ENCODE assay signal across 14 cellular contexts in genomic region chr5:58937031-58937681, GRCh38.
A peak's percentile ranks its signal among the peaks of the same experiment; 100 is the strongest.
DNase-seq lines count a peak whose midpoint lies in the region; ATAC-seq, FAIRE-seq and TF ChIP-seq lines count a peak whose summit lies in the region.
"Had no signal": no experiment of that assay in that cellular context is flagged by ENCODE, and none has a peak within 500 bp of the region (broad histone marks: within the 10 kb centered on the region; RNA-seq: fewer than 3 reads in every experiment).

No MANE protein-coding gene starts in this region.

- TF ChIP-seq CTCF in HepG2 (CRISPR knock-in tag; IDR thresholded peaks at IDR 0.05) (no peak), right lobe of liver (IDR thresholded peaks at IDR 0.05) (no peak), uterus (IDR thresholded peaks at IDR 0.05) (no peak), brain microvascular endothelial cell (IDR thresholded peaks at IDR 0.05; ENCODE audit: low read depth, low read length, missing control alignments) (no peak)

- H3K4me3 ChIP-seq in HepG2 (replicated peaks in 1 of 3; ENCODE audit: insufficient read depth in 1 of 3, low read depth in 2 of 3, low read length in 3 of 3) (no peak overlapping the region), right lobe of liver (no peak overlapping the region), uterus (no peak overlapping the region), brain microvascular endothelial cell (ENCODE audit: low read depth, low read length) (no peak overlapping the region)
- H3K4me3 ChIP-seq: SK-N-MC had no signal

- TF ChIP-seq EP300 in HepG2 (IDR thresholded peaks at IDR 0.05; ENCODE audit: low read depth in 2 of 2, low read length in 2 of 2): no peak
- no peak for TF ChIP-seq EP300 in HepG2 (CRISPR knock-in tag; IDR thresholded peaks at IDR 0.05; ENCODE audit: borderline replicate concordance)

- H3K79me2 ChIP-seq in HepG2 (ENCODE audit: insufficient read depth, low read length): no peaks in the 10 kb centered on the region

- no peak overlapping the region for H3K9ac ChIP-seq in HepG2 (ENCODE audit: insufficient read depth, low read depth, low read length)

- H3K27me3 ChIP-seq in HepG2 (ENCODE audit: control insufficient read depth in 1 of 2, insufficient read depth in 2 of 2, low read length in 2 of 2): peaks cover 2 to 19% of the 10 kb centered on the region in 2 experiments; a peak in 3 of 5 replicates
- no peaks in the 10 kb centered on the region for H3K27me3 ChIP-seq in right lobe of liver
- no peaks in the 10 kb centered on the region for H3K27me3 ChIP-seq in uterus
- no peaks in the 10 kb centered on the region for H3K27me3 ChIP-seq in brain microvascular endothelial cell (replicated peaks)

- H3K27ac ChIP-seq in HepG2 (ENCODE audit: extremely low read length, insufficient read depth, low read length) (no peak overlapping the region), right lobe of liver (no peak overlapping the region), uterus (no peak overlapping the region), brain microvascular endothelial cell (no peak overlapping the region)
- H3K27ac ChIP-seq: SK-N-MC had no signal

- FAIRE-seq in HepG2 (lab: Jason Lieb, UNC): no peak
- FAIRE-seq: A204.1 had no signal

- H3K9me3 ChIP-seq in HepG2 (ENCODE audit: low read length): no peaks in the 10 kb centered on the region
- H3K9me3 ChIP-seq in right lobe of liver: no peaks in the 10 kb centered on the region
- H3K9me3 ChIP-seq in uterus: no peaks in the 10 kb centered on the region

- ATAC-seq in HepG2: peak; percentile 56
- no peak for ATAC-seq in right lobe of liver
- no peak for ATAC-seq in GM21528 (IDR thresholded peaks at IDR 0.05; ENCODE audit: low FRiP score, unreplicated experiment)

- H3K36me3 ChIP-seq in HepG2 (replicated peaks in 1 of 2; ENCODE audit: control insufficient read depth in 1 of 2, insufficient read depth in 2 of 2, low read length in 2 of 2): no peaks in the 10 kb centered on the region
- no peaks in the 10 kb centered on the region for H3K36me3 ChIP-seq in right lobe of liver
- no peaks in the 10 kb centered on the region for H3K36me3 ChIP-seq in uterus
- H3K36me3 ChIP-seq in brain microvascular endothelial cell (replicated peaks): no peaks in the 10 kb centered on the region

- no peak for DNase-seq in HepG2 (ENCODE audit: low spot score)
- DNase-seq in right lobe of liver: no peak
- peak; percentile 92 for DNase-seq in NCI-H69 (lab: John Stamatoyannopoulos, UW)
- peak; percentile 62 for DNase-seq in ecto neural progenitor cell (ENCODE audit: low spot score)
- no peak for DNase-seq in uterus
- no peak for DNase-seq in brain microvascular endothelial cell
- DNase-seq in cerebellum (ENCODE audit: low spot score): no peak
- DNase-seq: C1 segment of cervical spinal cord, DMS 273 treated with DMSO at 0.1 percent for 48 hours, IMR-90, NCI-H1436 treated with DMSO at 0.1 percent for 48 hours had no signal

- CTCF ChIA-PET in HepG2 (lab: Yijun Ruan, JAX; ENCODE audit: low intra/inter-chr PET ratio, low total read pairs): no interaction called here

- in situ Hi-C loops in HepG2 (cut with HindIII; ENCODE audit: extremely low pct_ligation_motif_present, low pct_unique_long_range_greater_than_20kb) (no loop called here), brain microvascular endothelial cell (cut with HindIII; ENCODE audit: low pct_ligation_motif_present, low sequenced_read_pairs) (no loop called here)

- no peak overlapping the region for H2AFZ ChIP-seq in HepG2 (ENCODE audit: low read length)

- no TSS peak for BruUV-seq in HepG2 (replicated peaks; lab: Mats Ljungman, UMichigan)

- no peaks in the 10 kb centered on the region for H3K4me1 ChIP-seq in HepG2 (ENCODE audit: insufficient read depth, low read length)
- H3K4me1 ChIP-seq in right lobe of liver: no peaks in the 10 kb centered on the region
- no peaks in the 10 kb centered on the region for H3K4me1 ChIP-seq in uterus

- TF ChIP-seq RAD21 in HepG2 (CRISPR knock-in tag; IDR thresholded peaks at IDR 0.05): no peak

- intact Hi-C loops in HepG2 (cut with micrococcal nuclease; ENCODE audit: unreplicated experiment) (no loop called here), right lobe of liver (cut with DNase I) (no loop called here), uterus (cut with DNase I; ENCODE audit: low total_unique reads) (no loop called here)

- WGBS in HepG2 (ENCODE audit: low lambda C conversion rate): 57% methylated on average over 7 of the region's 19 CpGs
- 66% methylated on average over 15 of the region's 19 CpGs for WGBS in right lobe of liver (ENCODE audit: insufficient coverage, low coverage, low lambda C conversion rate, missing lambda C conversion rate)

- no peaks in the 10 kb centered on the region for H4K20me1 ChIP-seq in HepG2 (ENCODE audit: insufficient read depth, low read length)

- H3K4me2 ChIP-seq in HepG2 (ENCODE audit: low read depth, low read length): no peak overlapping the region

- TF ChIP-seq POLR2A in HepG2 (IDR thresholded peaks at IDR 0.05; ENCODE audit: insufficient read depth in 1 of 2, low read depth in 2 of 2, low read length in 2 of 2) (no peak), right lobe of liver (IDR thresholded peaks at IDR 0.05) (no peak), uterus (IDR thresholded peaks at IDR 0.05) (no peak)

- POLR2A ChIA-PET in HepG2 (lab: Yijun Ruan, JAX): no interaction called here

TF ChIP-seq in HepG2, 621 proteins besides CTCF, POLR2A, EP300 and RAD21 (continues in another document):
- TF ChIP-seq ZNF746 (CRISPR knock-in tag; IDR thresholded peaks at IDR 0.05): no peak
- no peak for TF ChIP-seq XRCC5 (optimal IDR thresholded peaks at IDR 0.05; ENCODE audit: low read length)
- TF ChIP-seq ATF6 (CRISPR knock-in tag; conservative IDR thresholded peaks at IDR 0.05): no peak
- TF ChIP-seq PHB2 (IDR thresholded peaks at IDR 0.05; ENCODE audit: partially characterized antibody): no peak
- no peak for TF ChIP-seq ISL2 (CRISPR knock-in tag; IDR thresholded peaks at IDR 0.05)
- TF ChIP-seq KLF12 (CRISPR knock-in tag; IDR thresholded peaks at IDR 0.05; ENCODE audit: borderline replicate concordance): no peak
- TF ChIP-seq SOX6 (IDR thresholded peaks at IDR 0.05): no peak
- no peak for TF ChIP-seq SOX6 (CRISPR knock-in tag; IDR thresholded peaks at IDR 0.05)
- TF ChIP-seq ARID5B (CRISPR knock-in tag; IDR thresholded peaks at IDR 0.05): no peak
- TF ChIP-seq ZNF788 (CRISPR knock-in tag; IDR thresholded peaks at IDR 0.05; ENCODE audit: borderline replicate concordance): no peak
- no peak for TF ChIP-seq TCF7L2 (IDR thresholded peaks at IDR 0.05; ENCODE audit: low read depth, low read length)
- TF ChIP-seq NCOA5 (CRISPR knock-in tag; IDR thresholded peaks at IDR 0.05): no peak
- TF ChIP-seq ZNF7 (CRISPR knock-in tag; IDR thresholded peaks at IDR 0.05): no peak
- no peak for TF ChIP-seq TARDBP (CRISPR knock-in tag; IDR thresholded peaks at IDR 0.05)
- no peak for TF ChIP-seq SP4 (CRISPR knock-in tag; IDR thresholded peaks at IDR 0.05)
- no peak for TF ChIP-seq DDIT3 (CRISPR knock-in tag; IDR thresholded peaks at IDR 0.05)

Comparison
In these comparisons a context has a peak if more than half of its experiments do, and no peak if none do; other contexts are left out.
1. DNase-seq: peak in NCI-H69 (single experiment) and ecto neural progenitor cell (single experiment); none in HepG2 (single experiment), right lobe of liver (0 of 3), uterus (0 of 2), brain microvascular endothelial cell (single experiment) and cerebellum (single experiment).